ENCODE assay signal across 13 cellular contexts in genomic region chr2:211103989-211104388, GRCh38.
DNase-seq lines count a peak whose midpoint lies in the region; ATAC-seq and TF ChIP-seq lines count a peak whose summit lies in the region.
"Had no signal": no experiment of that assay in that cellular context is flagged by ENCODE, and none has a peak within 500 bp of the region (broad histone marks: within the 10 kb centered on the region; RNA-seq: fewer than 3 reads in every experiment).

No MANE protein-coding gene starts in this region.

- no peak overlapping the region for H3K4me3 ChIP-seq in mucosa of descending colon

- TF ChIP-seq CTCF in mucosa of descending colon (IDR thresholded peaks at IDR 0.05) (no peak), omental fat pad (IDR thresholded peaks at IDR 0.05) (no peak)

- H3K4me1 ChIP-seq in mucosa of descending colon (ENCODE audit: low read depth) = no peaks in the 10 kb centered on the region

- no peaks in the 10 kb centered on the region for H3K36me3 ChIP-seq in mucosa of descending colon (ENCODE audit: low read depth)

- peak; percentile 15 for ATAC-seq in mucosa of descending colon
- no peak for ATAC-seq in omental fat pad (ENCODE audit: low FRiP score)
- ATAC-seq in HG03139 (IDR thresholded peaks at IDR 0.05; ENCODE audit: unreplicated experiment) = no peak

- no peaks in the 10 kb centered on the region for H3K9me3 ChIP-seq in mucosa of descending colon

- peak; percentile 16 for DNase-seq in A172 (ENCODE audit: low spot score)
- DNase-seq in HT-29 (ENCODE audit: low spot score) = peak; percentile 66
- DNase-seq in SW480 (ENCODE audit: low spot score) = peak; percentile 21
- peak in 1 of 3 donors; percentile 54 for DNase-seq in mucosa of descending colon
- DNase-seq in omental fat pad (ENCODE audit: low spot score) = no peak
- DNase-seq in activated effector memory CD4-positive, alpha-beta T cell treated with anti-CD3 and anti-CD28 coated beads, Interleukin-2, amount 50 U/mL, for 16 hours = no peak
- DNase-seq in NCI-H1436 (lab: John Stamatoyannopoulos, UW) = no peak
- DNase-seq: activated naive CD8-positive, alpha-beta T cell treated with anti-CD3 and anti-CD28 coated beads, Interleukin-2, amount 10 ng/mL, durations not matched to agents 7 days and 5 days; CD4-positive, alpha-beta memory T cell; cortex of kidney; KG1; NCI-H1092 treated with DMSO at 0.1 percent for 48 hours had no signal

- intact Hi-C loops in mucosa of descending colon (cut with DNase I, micrococcal nuclease) = no loop called here

Comparison
In these comparisons a context has a peak if more than half of its experiments do, and no peak if none do; other contexts are left out.
1. DNase-seq: peak in A172 (single experiment), HT-29 (single experiment) and SW480 (single experiment); none in omental fat pad (single experiment), activated effector memory CD4-positive, alpha-beta T cell treated with anti-CD3 and anti-CD28 coated beads, Interleukin-2, amount 50 U/mL, for 16 hours (single experiment) and NCI-H1436 (single experiment).